In the genomic region with DNA sequence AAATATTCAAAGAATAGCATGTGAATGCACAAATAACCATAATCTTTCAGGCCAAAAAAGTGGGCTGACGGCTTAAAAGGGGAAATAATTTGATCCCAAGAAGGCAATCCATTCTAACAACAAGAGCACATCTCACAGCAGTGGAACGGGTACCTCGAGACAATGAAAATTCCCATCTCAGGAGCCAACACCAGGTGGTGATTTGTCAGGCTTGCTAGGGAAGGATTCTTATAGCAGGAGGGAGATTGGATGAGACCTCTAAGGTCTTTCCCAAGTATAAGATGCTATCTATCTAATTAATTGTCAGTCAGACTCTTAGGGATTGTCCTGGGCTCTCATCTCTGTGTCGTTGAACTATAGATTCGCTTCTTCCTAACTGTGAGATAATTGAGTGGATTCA, we compare ENCODE assay signal across 1 cellular context.
TF ChIP-seq lines count a peak whose summit lies in the region.

No MANE protein-coding gene starts in this region.

TF ChIP-seq in GM23338, 12 proteins besides CTCF, POLR2A, EP300 and RAD21 (continued from another document):
- TF ChIP-seq ZNF331 (CRISPR knock-in tag; IDR thresholded peaks at IDR 0.05; ENCODE audit: low read depth) (no peak), EZH2phosphoT487 (IDR thresholded peaks at IDR 0.05; ENCODE audit: unreplicated experiment) (no peak), EZH2 (IDR thresholded peaks at IDR 0.05; ENCODE audit: low read depth, unreplicated experiment) (no peak), CREB1 (CRISPR knock-in tag; IDR thresholded peaks at IDR 0.05; ENCODE audit: low read depth) (no peak), STAT1 (IDR thresholded peaks at IDR 0.05; ENCODE audit: unreplicated experiment) (no peak), ZNF114 (CRISPR knock-in tag; IDR thresholded peaks at IDR 0.05) (no peak), NANOG (IDR thresholded peaks at IDR 0.05; ENCODE audit: borderline replicate concordance) (no peak), JUNB (IDR thresholded peaks at IDR 0.05; ENCODE audit: unreplicated experiment) (no peak), POLR2AphosphoS5 (IDR thresholded peaks at IDR 0.05; ENCODE audit: low read depth) (no peak)
- TF ChIP-seq, protein P1, sequence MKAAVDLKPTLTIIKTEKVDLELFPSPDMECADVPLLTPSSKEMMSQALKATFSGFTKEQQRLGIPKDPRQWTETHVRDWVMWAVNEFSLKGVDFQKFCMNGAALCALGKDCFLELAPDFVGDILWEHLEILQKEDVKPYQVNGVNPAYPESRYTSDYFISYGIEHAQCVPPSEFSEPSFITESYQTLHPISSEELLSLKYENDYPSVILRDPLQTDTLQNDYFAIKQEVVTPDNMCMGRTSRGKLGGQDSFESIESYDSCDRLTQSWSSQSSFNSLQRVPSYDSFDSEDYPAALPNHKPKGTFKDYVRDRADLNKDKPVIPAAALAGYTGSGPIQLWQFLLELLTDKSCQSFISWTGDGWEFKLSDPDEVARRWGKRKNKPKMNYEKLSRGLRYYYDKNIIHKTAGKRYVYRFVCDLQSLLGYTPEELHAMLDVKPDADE (IDR thresholded peaks at IDR 0.05): no peak
TF ChIP-seq in GM23338: peak in this region for 0.
